ENCODE assay signal across 8 cellular contexts in the genomic region with DNA sequence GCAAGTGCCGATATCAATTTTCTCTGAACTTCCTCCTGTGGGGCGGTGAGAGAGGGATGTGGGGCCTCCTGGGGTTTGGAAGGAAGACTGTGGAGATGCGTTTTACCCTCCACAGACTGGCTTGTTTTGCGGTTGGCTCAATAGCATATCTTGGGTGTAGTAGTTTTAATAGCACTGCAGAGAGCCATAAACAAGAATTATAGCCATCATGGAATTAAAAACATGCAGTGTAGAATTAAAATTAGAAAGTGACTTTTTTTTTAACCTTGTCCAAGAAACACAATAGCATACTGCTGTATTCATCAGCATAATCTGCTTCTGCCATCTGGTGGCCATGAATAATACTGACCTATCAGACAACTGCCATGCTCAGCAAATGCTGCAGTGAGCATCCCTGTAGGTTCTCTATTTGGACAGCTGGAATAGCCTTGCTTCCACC. TPM values are rescaled to one million over a fixed set of nuclear protein-coding genes. Genes with fewer than 3 reads are reported as not detected.
A peak's percentile ranks its signal among the peaks of the same experiment; 100 is the strongest.
DNase-seq lines count a peak whose midpoint lies in the region; ATAC-seq and TF ChIP-seq lines count a peak whose summit lies in the region.

No MANE protein-coding gene starts in this region.

- H3K27ac ChIP-seq in A673 (ENCODE audit: low read depth, low read length, poor library complexity, severe bottlenecking) (no peak overlapping the region), foreskin keratinocyte (no peak overlapping the region), parathyroid adenoma (no peak overlapping the region)

- H3K27me3 ChIP-seq in A673 (replicated peaks; ENCODE audit: insufficient read depth, low read depth, low read length, poor library complexity) (peaks cover 5% of the 10 kb centered on the region), foreskin keratinocyte (no peaks in the 10 kb centered on the region), parathyroid adenoma (ENCODE audit: control insufficient read depth, insufficient read depth, low read length) (no peaks in the 10 kb centered on the region)

- H2AFZ ChIP-seq in parathyroid adenoma, result no peak overlapping the region

- CTCF ChIA-PET in A673 (lab: Charles Lee), result interaction anchor here (1.0 kb wide), 1 partner anchor 447 kb away, joined by 3 read pairs; no protein-coding TSS in a partner anchor

- peak; percentile 71 for DNase-seq in A673 (ENCODE audit: low spot score)
- peak; percentile 49 for DNase-seq in GM12865 (ENCODE audit: low read depth)
- peak; percentile 71 to 85 for DNase-seq in NCI-H526 (lab: John Stamatoyannopoulos, UW)
- DNase-seq in activated CD8-positive, alpha-beta memory T cell treated with anti-CD3 and anti-CD28 coated beads, Interleukin-2, amount 50 U/mL, for 4 hours, result peak; percentile 24
- peak in 1 of 2 donors; percentile 33 for DNase-seq in foreskin keratinocyte

- H3K4me1 ChIP-seq in A673 (ENCODE audit: insufficient read depth, low read length, poor library complexity, severe bottlenecking) (no peaks in the 10 kb centered on the region), foreskin keratinocyte (no peaks in the 10 kb centered on the region), parathyroid adenoma (no peaks in the 10 kb centered on the region)

- BruUV-seq in A673 (replicated peaks; lab: Mats Ljungman, UMichigan), result no TSS peak

- H3K36me3 ChIP-seq in A673 (ENCODE audit: insufficient read depth, low read length, poor library complexity, severe bottlenecking) (no peaks in the 10 kb centered on the region), parathyroid adenoma (ENCODE audit: control insufficient read depth, insufficient read depth, low read length) (no peaks in the 10 kb centered on the region)

- POLR2A ChIA-PET in A673 (lab: Charles Lee; ENCODE audit: low non-redundant PET), result no interaction called here

- intact Hi-C loops in A673 (cut with micrococcal nuclease; ENCODE audit: unreplicated experiment), result loop anchor here (1.0 to 5.0 kb wide), 3 partner anchors 155 to 568 kb away; no protein-coding TSS in a partner anchor

- no peak overlapping the region for H3K4me2 ChIP-seq in parathyroid adenoma (ENCODE audit: low read length)

- H3K9me3 ChIP-seq in A673 (ENCODE audit: low read depth, low read length, poor library complexity, severe bottlenecking), result no peaks in the 10 kb centered on the region
- no peaks in the 10 kb centered on the region for H3K9me3 ChIP-seq in parathyroid adenoma (ENCODE audit: control insufficient read depth, low read length)

- TF ChIP-seq CTCF in A673 (conservative IDR thresholded peaks at IDR 0.05; ENCODE audit: low read depth, low read length), result peak; percentile 74
- peak; percentile 40 for TF ChIP-seq CTCF in GM12865 (IDR thresholded peaks at IDR 0.05; ENCODE audit: insufficient read depth, low read depth, low read length, missing control alignments)
- peak; percentile 69 for TF ChIP-seq CTCF in foreskin keratinocyte (conservative IDR thresholded peaks at IDR 0.05)
- peak; percentile 60 for TF ChIP-seq CTCF in parathyroid adenoma (IDR thresholded peaks at IDR 0.05)

- ATAC-seq in HG03342 (IDR thresholded peaks at IDR 0.05; ENCODE audit: unreplicated experiment), result peak; percentile 78
- ATAC-seq in foreskin keratinocyte, result peak; percentile 56
- ATAC-seq in HG02642 (IDR thresholded peaks at IDR 0.05; ENCODE audit: poor library complexity, unreplicated experiment), result no peak

- no peak overlapping the region for H3K4me3 ChIP-seq in A673 (ENCODE audit: low read depth, low read length, poor library complexity, severe bottlenecking)
- H3K4me3 ChIP-seq in GM12865 (ENCODE audit: low read depth, low read length), result no peak overlapping the region
- no peak overlapping the region for H3K4me3 ChIP-seq in parathyroid adenoma (ENCODE audit: low read depth, low read length)

- no peak overlapping the region for H3K9ac ChIP-seq in parathyroid adenoma

- no peaks in the 10 kb centered on the region for H3K79me2 ChIP-seq in parathyroid adenoma

RNA-seq across cellular contexts. Expression of gene SCML1, which starts 47.3 kb away (rescaled TPM):
- 13.0 and 14.1 TPM in 2 replicates for total RNA-seq in A673 (2021)
- 10.7 and 14.0 TPM in 2 replicates for total RNA-seq in foreskin keratinocyte
- 4.7 and 7.1 TPM in 2 replicates for polyA plus RNA-seq in foreskin keratinocyte
